8 cellular contexts compared by ENCODE assay signal in the genomic region with DNA sequence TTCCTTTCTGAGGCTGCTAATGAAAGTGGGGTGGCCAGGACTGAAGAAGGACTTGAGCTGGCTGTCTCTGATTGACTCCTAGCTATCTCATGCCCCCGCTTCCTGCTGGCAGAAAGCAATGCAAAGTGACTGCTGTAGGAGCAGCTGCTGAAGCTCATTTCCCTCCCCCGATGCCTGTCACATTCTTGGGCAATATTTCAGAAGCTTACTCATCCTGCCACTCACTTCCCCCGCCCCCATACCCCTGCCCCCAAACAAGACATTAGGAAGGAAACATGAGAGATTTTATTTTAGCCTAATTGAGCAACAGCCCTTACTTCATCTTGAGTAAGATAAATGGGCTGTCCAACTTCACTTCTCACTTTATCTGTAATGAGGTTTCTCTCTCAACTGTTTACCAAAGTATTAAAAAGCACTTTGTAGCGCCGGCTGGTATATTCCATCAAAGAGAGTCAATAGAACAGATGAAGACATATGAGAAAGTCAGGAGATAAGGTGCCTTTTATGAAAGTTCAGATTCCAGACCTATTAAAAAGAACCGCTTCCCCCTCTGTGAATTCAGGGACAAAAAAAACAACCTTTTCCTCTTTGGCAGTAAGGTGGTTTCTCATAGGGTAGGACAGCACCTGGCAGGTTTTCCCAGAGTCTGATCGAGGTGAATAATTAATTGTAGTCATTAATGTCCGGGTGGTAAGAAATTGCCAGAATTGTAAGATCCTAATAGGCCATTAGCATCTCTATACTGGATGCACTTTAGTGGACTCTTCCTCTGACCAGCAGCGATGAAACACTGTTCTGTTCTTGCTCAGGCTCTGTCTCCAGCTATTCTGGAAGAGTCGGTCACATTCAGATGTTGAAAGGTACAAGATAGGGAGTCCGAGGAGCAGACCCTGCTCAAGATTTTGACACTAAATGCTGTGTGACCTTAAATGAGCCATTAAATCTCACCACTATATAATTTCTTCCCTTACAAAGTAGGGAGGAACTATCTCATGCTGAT.
DNase-seq lines count a peak whose midpoint lies in the region; ATAC-seq and TF ChIP-seq lines count a peak whose summit lies in the region.

No MANE protein-coding gene starts in this region.

- peaks cover 19% of the 10 kb centered on the region for H3K4me1 Mint-ChIP-seq in activated B cell treated with CpG ODN at 0.5 μM for 24 hours
- H3K4me1 Mint-ChIP-seq in natural killer cell treated with Interleukin-12 subunit alpha and Interleukin-12 subunit beta and Interleukin-15 and Interleukin-18, amount 100 ng/mL, for 72 hours (ENCODE audit: low read depth in 2 of 2) = peaks cover 24 to 28% of the 10 kb centered on the region in 2 donors

- H3K27me3 Mint-ChIP-seq in activated B cell treated with CpG ODN at 0.5 μM for 24 hours = no peaks in the 10 kb centered on the region
- no peaks in the 10 kb centered on the region for H3K27me3 Mint-ChIP-seq in natural killer cell treated with Interleukin-12 subunit alpha and Interleukin-12 subunit beta and Interleukin-15 and Interleukin-18, amount 100 ng/mL, for 72 hours

- peak; percentile 99 for ATAC-seq in GM18907 (IDR thresholded peaks at IDR 0.05; ENCODE audit: unreplicated experiment)
- ATAC-seq in HG03108 (IDR thresholded peaks at IDR 0.05; ENCODE audit: unreplicated experiment) = peak; percentile 99
- peak; percentile 91 for ATAC-seq in activated B cell treated with CpG ODN at 0.5 μM for 24 hours (ENCODE audit: low read depth)
- peak; percentile 61 for ATAC-seq in esophagus mucosa
- ATAC-seq in natural killer cell treated with Interleukin-12 subunit alpha and Interleukin-12 subunit beta and Interleukin-15 and Interleukin-18, amount 100 ng/mL, for 72 hours = peak; percentile 97 to 99

- H3K27ac Mint-ChIP-seq in activated B cell treated with CpG ODN at 0.5 μM for 24 hours = peak overlapping the region; percentile 69
- peak overlapping the region; percentile 92 to 100 for H3K27ac Mint-ChIP-seq in natural killer cell treated with Interleukin-12 subunit alpha and Interleukin-12 subunit beta and Interleukin-15 and Interleukin-18, amount 100 ng/mL, for 72 hours

- DNase-seq in AG10803 (ENCODE audit: low read depth) (peak; percentile 80), NCI-H2196 treated with DMSO at 0.1 percent for 48 hours (lab: John Stamatoyannopoulos, UW; ENCODE audit: unreplicated experiment) (peak; percentile 72), activated B cell treated with CpG ODN at 0.5 μM for 24 hours (no peak), stromal cell of bone marrow (ENCODE audit: low read depth) (peak; percentile 65)
- DNase-seq in natural killer cell treated with Interleukin-12 subunit alpha and Interleukin-12 subunit beta and Interleukin-15 and Interleukin-18, amount 100 ng/mL, for 72 hours (ENCODE audit: low spot score) = peak; percentile 90

- H3K4me3 Mint-ChIP-seq in activated B cell treated with CpG ODN at 0.5 μM for 24 hours = peak overlapping the region; percentile 55
- H3K4me3 Mint-ChIP-seq in natural killer cell treated with Interleukin-12 subunit alpha and Interleukin-12 subunit beta and Interleukin-15 and Interleukin-18, amount 100 ng/mL, for 72 hours = peak overlapping the region; percentile 84

- intact Hi-C loops in activated B cell treated with CpG ODN at 0.5 μM for 24 hours (cut with micrococcal nuclease) = no loop called here

- TF ChIP-seq CTCF in AG10803 (conservative IDR thresholded peaks at IDR 0.05; ENCODE audit: low read length) (no peak), activated B cell treated with CpG ODN at 0.5 μM for 24 hours (IDR thresholded peaks at IDR 0.05) (no peak)

- no peaks in the 10 kb centered on the region for H3K9me3 Mint-ChIP-seq in activated B cell treated with CpG ODN at 0.5 μM for 24 hours
- H3K9me3 Mint-ChIP-seq in natural killer cell treated with Interleukin-12 subunit alpha and Interleukin-12 subunit beta and Interleukin-15 and Interleukin-18, amount 100 ng/mL, for 72 hours = peaks cover 3% of the 10 kb centered on the region

- POLR2A ChIA-PET in activated B cell treated with CpG ODN at 0.5 μM for 24 hours (lab: Charles Lee) = interaction anchor here (1.0 kb wide), 1 partner anchor 70 kb away, joined by 4 read pairs; a partner anchor contains a TSS

- CTCF ChIA-PET in activated B cell treated with CpG ODN at 0.5 μM for 24 hours (lab: Charles Lee) = no interaction called here

- no peaks in the 10 kb centered on the region for H3K36me3 Mint-ChIP-seq in activated B cell treated with CpG ODN at 0.5 μM for 24 hours (ENCODE audit: low read depth)
- no peaks in the 10 kb centered on the region for H3K36me3 Mint-ChIP-seq in natural killer cell treated with Interleukin-12 subunit alpha and Interleukin-12 subunit beta and Interleukin-15 and Interleukin-18, amount 100 ng/mL, for 72 hours

- no peak overlapping the region for H3K4me3 ChIP-seq in AG10803 (ENCODE audit: low read length)
